In the genomic region with DNA sequence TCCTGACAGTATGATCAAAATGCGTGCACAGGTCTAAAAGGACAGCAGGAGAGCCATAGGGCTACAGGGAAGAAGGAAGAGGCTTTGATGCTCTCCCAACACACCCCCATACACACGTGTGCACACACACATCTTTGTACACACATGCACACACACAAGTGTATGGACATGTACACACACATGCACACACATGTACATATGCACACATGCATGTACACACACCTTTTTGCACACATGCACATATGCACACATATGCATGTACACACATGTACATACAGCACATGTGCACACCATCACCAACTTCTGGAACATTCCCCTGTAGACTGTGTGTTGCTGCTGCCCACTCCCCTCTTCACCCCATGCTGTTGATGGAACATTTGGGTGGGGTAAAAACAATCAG, we compare ENCODE assay signal across 24 cellular contexts.
"Had no signal": no experiment of that assay in that cellular context is flagged by ENCODE, and none has a peak within 500 bp of the region (broad histone marks: within the 10 kb centered on the region; RNA-seq: fewer than 3 reads in every experiment).

No MANE protein-coding gene starts in this region.

- ATAC-seq: naive thymus-derived CD4-positive, alpha-beta T cell; right cardiac atrium; stimulated activated effector memory CD8-positive, alpha-beta T cell treated with anti-CD3 and anti-CD28 coated beads, Interleukin-12 subunit alpha, Interleukin-12 subunit beta, amount 100 ng/mL, for 72 hours had no signal

- FAIRE-seq: pancreas, small intestine had no signal

- H3K4me2 ChIP-seq: hepatocyte had no signal

- DNase-seq: islet precursor cell; left ventricle myocardium inferior; midbrain; naive thymus-derived CD4-positive, alpha-beta T cell; nucleus accumbens; pancreas; posterior cingulate gyrus; retina; right cardiac atrium; sigmoid colon; small intestine; spleen; stimulated activated CD4-positive, alpha-beta T cell treated with anti-CD3 and anti-CD28 coated beads, Interleukin-4, amount 100 ng/mL, for 24 hours; stimulated activated naive CD4-positive, alpha-beta T cell; tibial artery; trophoblast cell had no signal

- H3K27me3 ChIP-seq: hepatocyte, pancreas, sigmoid colon, spleen, tibial artery, vagina had no signal

- H3K4me1 ChIP-seq: left ventricle myocardium inferior, pancreas, prostate gland, sigmoid colon, suprapubic skin, tibial artery, vagina had no signal

- H3K79me2 ChIP-seq: hepatocyte had no signal

- H3K9me3 ChIP-seq: mucosa of descending colon, pancreas, prostate gland, sigmoid colon, suprapubic skin, thoracic aorta, tibial artery, vagina had no signal

- H3K27ac ChIP-seq: hepatocyte, left ventricle myocardium inferior, pancreas, prostate gland, sigmoid colon, spleen, suprapubic skin, thoracic aorta, tibial artery, vagina had no signal

- H2AFZ ChIP-seq: hepatocyte had no signal

- H3K4me3 ChIP-seq: hepatocyte, left ventricle myocardium inferior, lung, mucosa of descending colon, pancreas, prostate gland, suprapubic skin, thoracic aorta, tibial artery, vagina had no signal

- H3K36me3 ChIP-seq: left ventricle myocardium inferior, pancreas, prostate gland, sigmoid colon, spleen, suprapubic skin, thoracic aorta, tibial artery, vagina had no signal
